ENCODE assay signal across 15 cellular contexts in genomic region chr6:145147559-145147958, GRCh38.
DNase-seq lines count a peak whose midpoint lies in the region; ATAC-seq and TF ChIP-seq lines count a peak whose summit lies in the region.
"Had no signal": no experiment of that assay in that cellular context is flagged by ENCODE, and none has a peak within 500 bp of the region (broad histone marks: within the 10 kb centered on the region; RNA-seq: fewer than 3 reads in every experiment).

No MANE protein-coding gene starts in this region.

- H3K27me3 Mint-ChIP-seq in stimulated activated naive CD8-positive, alpha-beta T cell treated with anti-CD3 and anti-CD28 coated beads, Interleukin-15, amount 100 ng/mL, for 72 hours: peaks cover 18% of the 10 kb centered on the region
- H3K27me3 Mint-ChIP-seq: dendritic cell treated with granulocyte-macrophage colony-stimulating factor and Interleukin-4, amounts not matched to agents 40 ng/mL and 50 ng/mL, for 4 days had no signal

- peak; percentile 60 for ATAC-seq in Right ventricle myocardium inferior
- ATAC-seq in stimulated activated naive CD8-positive, alpha-beta T cell treated with anti-CD3 and anti-CD28 coated beads, Interleukin-15, amount 100 ng/mL, for 72 hours: peak; percentile 31
- no peak for ATAC-seq in HG02642 (IDR thresholded peaks at IDR 0.05; ENCODE audit: poor library complexity, unreplicated experiment)
- ATAC-seq: sciatic nerve had no signal

- H3K9me3 ChIP-seq in PC-9 (ENCODE audit: insufficient read depth, low read depth): 0 out of 2 replicates have a peak, but pooled peaks cover 4% of the 10 kb centered on the region
- H3K9me3 ChIP-seq: thyroid gland had no signal

- no peak for DNase-seq in Right ventricle myocardium inferior (ENCODE audit: missing footprints)
- no peak for DNase-seq in cardiac septum (ENCODE audit: low spot score)
- peak in 1 of 2 experiments; percentile 36 for DNase-seq in PC-9
- peak; percentile 33 for DNase-seq in glomerular visceral epithelial cell (ENCODE audit: extremely low spot score)
- DNase-seq in stimulated activated naive CD8-positive, alpha-beta T cell treated with anti-CD3 and anti-CD28 coated beads, Interleukin-15, amount 100 ng/mL, for 72 hours: no peak
- no peak for DNase-seq in NCI-H187 treated with DMSO at 0.1 percent for 48 hours (lab: John Stamatoyannopoulos, UW)
- no peak for DNase-seq in NCI-H2029 (lab: John Stamatoyannopoulos, UW)
- DNase-seq: activated CD4-positive, alpha-beta T cell treated with anti-CD3 and anti-CD28 coated beads, Interleukin-2, amount 10 ng/mL, durations not matched to agents 24 days and 14 days; activated effector memory CD4-positive, alpha-beta T cell treated with Interleukin-2 at 50 U/mL for 16 hours; KBM-7; NCI-H345; thyroid gland had no signal

- H4K20me1 ChIP-seq in PC-9 (ENCODE audit: insufficient read depth): no peaks in the 10 kb centered on the region

- no peak for TF ChIP-seq CTCF in PC-9 (conservative IDR thresholded peaks at IDR 0.05)

- POLR2A ChIA-PET in PC-9 (lab: Charles Lee; ENCODE audit: unreplicated experiment): interaction anchor here (0.6 kb wide), 1 partner anchor 170 kb away, joined by 3 read pairs; no protein-coding TSS in a partner anchor

- H3K79me2 ChIP-seq in PC-9 (ENCODE audit: low read depth): no peaks in the 10 kb centered on the region

- no peak overlapping the region for H3K27ac Mint-ChIP-seq in stimulated activated naive CD8-positive, alpha-beta T cell treated with anti-CD3 and anti-CD28 coated beads, Interleukin-15, amount 100 ng/mL, for 72 hours
- H3K27ac Mint-ChIP-seq: activated CD4-positive, alpha-beta T cell treated with anti-CD3 and anti-CD28 coated beads, Interleukin-2, amount 10 ng/mL, durations not matched to agents 24 days and 14 days; dendritic cell treated with granulocyte-macrophage colony-stimulating factor and Interleukin-4, amounts not matched to agents 40 ng/mL and 50 ng/mL, for 4 days had no signal

- peak overlapping the region; percentile 56 for H3K27ac ChIP-seq in PC-9
- H3K27ac ChIP-seq: thyroid gland had no signal

- H2AFZ ChIP-seq in PC-9: no peak overlapping the region

- no peaks in the 10 kb centered on the region for H3K36me3 ChIP-seq in PC-9 (ENCODE audit: low read depth)
- H3K36me3 ChIP-seq: thyroid gland had no signal

- H3K4me3 Mint-ChIP-seq in stimulated activated naive CD8-positive, alpha-beta T cell treated with anti-CD3 and anti-CD28 coated beads, Interleukin-15, amount 100 ng/mL, for 72 hours: no peak overlapping the region
- H3K4me3 Mint-ChIP-seq: activated CD4-positive, alpha-beta T cell treated with anti-CD3 and anti-CD28 coated beads, Interleukin-2, amount 10 ng/mL, durations not matched to agents 24 days and 14 days; dendritic cell treated with granulocyte-macrophage colony-stimulating factor and Interleukin-4, amounts not matched to agents 40 ng/mL and 50 ng/mL, for 4 days had no signal

- CTCF ChIA-PET in PC-9 (lab: Charles Lee): no interaction called here

- H3K9me3 Mint-ChIP-seq in stimulated activated naive CD8-positive, alpha-beta T cell treated with anti-CD3 and anti-CD28 coated beads, Interleukin-15, amount 100 ng/mL, for 72 hours: no peaks in the 10 kb centered on the region
- H3K9me3 Mint-ChIP-seq: activated CD4-positive, alpha-beta T cell treated with anti-CD3 and anti-CD28 coated beads, Interleukin-2, amount 10 ng/mL, durations not matched to agents 24 days and 14 days; dendritic cell treated with granulocyte-macrophage colony-stimulating factor and Interleukin-4, amounts not matched to agents 40 ng/mL and 50 ng/mL, for 4 days had no signal

- intact Hi-C loops in Right ventricle myocardium inferior (cut with DNase I) (no loop called here), cardiac septum (cut with DNase I) (no loop called here), PC-9 (cut with micrococcal nuclease; ENCODE audit: unreplicated experiment) (no loop called here)

- no peaks in the 10 kb centered on the region for H3K9me2 ChIP-seq in PC-9 (ENCODE audit: insufficient read depth)

- no peak overlapping the region for H3K4me3 ChIP-seq in PC-9
- H3K4me3 ChIP-seq: thyroid gland had no signal

- H3K4me1 Mint-ChIP-seq in stimulated activated naive CD8-positive, alpha-beta T cell treated with anti-CD3 and anti-CD28 coated beads, Interleukin-15, amount 100 ng/mL, for 72 hours: no peaks in the 10 kb centered on the region
- H3K4me1 Mint-ChIP-seq: activated CD4-positive, alpha-beta T cell treated with anti-CD3 and anti-CD28 coated beads, Interleukin-2, amount 10 ng/mL, durations not matched to agents 24 days and 14 days had no signal

- H3F3A ChIP-seq in PC-9 (ENCODE audit: insufficient read depth, low read depth): peaks cover 13% of the 10 kb centered on the region; the same call in 1 of the 2 replicates

- BruUV-seq in PC-9 (replicated peaks; lab: Mats Ljungman, UMichigan): no TSS peak

- peaks cover 23% of the 10 kb centered on the region for H3K4me1 ChIP-seq in PC-9 (replicated peaks; ENCODE audit: insufficient read depth)
- H3K4me1 ChIP-seq: thyroid gland had no signal

- peak overlapping the region; percentile 30 for H3K4me2 ChIP-seq in PC-9

- H3K27me3 ChIP-seq in PC-9 (ENCODE audit: insufficient read depth, low read depth): no peaks in the 10 kb centered on the region
- H3K27me3 ChIP-seq: thyroid gland had no signal
